6 cellular contexts compared by ENCODE assay signal in the genomic region with DNA sequence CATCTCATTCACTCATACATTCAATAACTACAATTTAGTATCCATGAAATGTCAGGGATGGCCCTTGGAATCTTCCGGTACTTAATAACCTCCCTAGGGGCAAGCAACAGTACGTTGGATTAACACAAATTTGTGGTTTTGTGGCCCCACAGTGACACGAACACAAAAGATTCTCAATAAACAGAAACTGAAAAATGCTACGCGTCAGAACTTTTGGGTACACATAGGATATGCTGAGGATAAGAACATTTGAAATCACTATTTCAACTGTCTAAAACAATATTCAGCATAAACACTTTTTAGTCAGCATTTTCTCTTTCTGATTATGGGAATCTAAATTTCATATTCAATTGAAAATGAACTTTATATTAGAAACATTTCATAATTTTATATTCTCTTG.
"Had no signal": no experiment of that assay in that cellular context is flagged by ENCODE, and none has a peak within 500 bp of the region (broad histone marks: within the 10 kb centered on the region; RNA-seq: fewer than 3 reads in every experiment).

No MANE protein-coding gene starts in this region.

- H3K4me2 ChIP-seq: GM23338 had no signal

- H3K27me3 Mint-ChIP-seq: IgD-negative memory B cell had no signal

- DNase-seq: H9, HCEC 1CT had no signal

- H3K4me3 Mint-ChIP-seq: GM23338, H9, IgD-negative memory B cell had no signal

- H3K4me3 ChIP-seq: GM23338 had no signal

- H2AFZ ChIP-seq: GM23338 had no signal

- H3K9me3 Mint-ChIP-seq: IgD-negative memory B cell had no signal

- H3K4me1 Mint-ChIP-seq: IgD-negative memory B cell had no signal

- FAIRE-seq: H54, HTR-8/SVneo had no signal

- ATAC-seq: GM23338 had no signal

- H3K27ac Mint-ChIP-seq: GM23338, H9, IgD-negative memory B cell had no signal

- H3K36me3 Mint-ChIP-seq: IgD-negative memory B cell had no signal
